11 cellular contexts compared by ENCODE assay signal in genomic region chrX:17597836-17598434, GRCh38.
DNase-seq lines count a peak whose midpoint lies in the region; ATAC-seq, FAIRE-seq and TF ChIP-seq lines count a peak whose summit lies in the region.
"Had no signal": no experiment of that assay in that cellular context is flagged by ENCODE, and none has a peak within 500 bp of the region (broad histone marks: within the 10 kb centered on the region; RNA-seq: fewer than 3 reads in every experiment).

No MANE protein-coding gene starts in this region.

- DNase-seq in H4 (ENCODE audit: low spot score), result peak; percentile 23
- peak in 35 of 58 donors; percentile 0 to 58 (median 6) for DNase-seq in anterior cingulate cortex (lab: John Stamatoyannopoulos, UW)
- DNase-seq in cardiac septum (ENCODE audit: low spot score), result peak; percentile 81
- peak; percentile 22 for DNase-seq in pulmonary artery endothelial cell (ENCODE audit: low read depth, low spot score)
- no peak for DNase-seq in AG20443 (ENCODE audit: low spot score)
- DNase-seq in GM03348 (ENCODE audit: low spot score), result no peak
- DNase-seq in GM12892 (ENCODE audit: insufficient read length), result no peak
- DNase-seq: activated CD4-positive, alpha-beta T cell treated with anti-CD3 and anti-CD28 coated beads, Interleukin-2, amount 10 ng/mL, durations not matched to agents 7 days and 5 days; RPMI8226 had no signal

- TF ChIP-seq POLR2A in GM12892 (IDR thresholded peaks at IDR 0.05; ENCODE audit: low read depth, low read length), result no peak

- intact Hi-C loops in cardiac septum (cut with DNase I), result no loop called here

- no peak for ATAC-seq in esophagus mucosa

- no peak for FAIRE-seq in GM12892 (lab: Jason Lieb, UNC)
- FAIRE-seq: keratinocyte had no signal

Comparison
In these comparisons a context has a peak if more than half of its experiments do, and no peak if none do; other contexts are left out.
1. DNase-seq: peak in H4 (single experiment), anterior cingulate cortex (35 of 58), cardiac septum (single experiment) and pulmonary artery endothelial cell (single experiment); none in AG20443 (single experiment), GM03348 (single experiment) and GM12892 (single experiment).